1 cellular context compared by ENCODE assay signal in genomic region chr10:92419740-92420553, GRCh38.
TF ChIP-seq lines count a peak whose summit lies in the region.

No MANE protein-coding gene starts in this region.

TF ChIP-seq in H1, 55 proteins besides CTCF, POLR2A, EP300 and RAD21:
- 0 out of 2 replicates have a peak, but pooled peaks have one; percentile 14 for TF ChIP-seq TAF1 (IDR thresholded peaks at IDR 0.05; ENCODE audit: low read depth, low read length)
- peak; percentile 43; the same call in 1 of the 2 replicates for TF ChIP-seq RBBP5 (IDR thresholded peaks at IDR 0.05; ENCODE audit: borderline replicate concordance, low read depth, low read length)
- no peak for TF ChIP-seq MAX (IDR thresholded peaks at IDR 0.05)
- TF ChIP-seq HDAC2 (IDR thresholded peaks at IDR 0.05; ENCODE audit: borderline replicate concordance in 1 of 2, low read depth in 2 of 2, low read length in 2 of 2): 0 out of 4 replicates have a peak, but pooled peaks of 1 of the 2 experiments have one; percentile 8
- TF ChIP-seq KDM4A (IDR thresholded peaks at IDR 0.05; ENCODE audit: low read depth, low read length, severe bottlenecking): peak; percentile 21
- TF ChIP-seq TCF12 (IDR thresholded peaks at IDR 0.05; ENCODE audit: low read depth, low read length): peak; percentile 69; the same call in 1 of the 2 replicates
- no peak for TF ChIP-seq SIN3A (conservative IDR thresholded peaks at IDR 0.05 in 1 of 2, IDR thresholded peaks at IDR 0.05 in 1 of 2; ENCODE audit: low read depth in 1 of 2, low read length in 2 of 2)
